Comparison of ENCODE assay signal across 14 cellular contexts in genomic region chr1:72438270-72438669, GRCh38.
"Had no signal": no experiment of that assay in that cellular context is flagged by ENCODE, and none has a peak within 500 bp of the region (broad histone marks: within the 10 kb centered on the region; RNA-seq: fewer than 3 reads in every experiment).

No MANE protein-coding gene starts in this region.

- H3K4me3 ChIP-seq: adrenal gland, right atrium auricular region, stomach had no signal

- H3K9me3 ChIP-seq: adrenal gland, right atrium auricular region, stomach had no signal

- H3K27ac ChIP-seq: adrenal gland, right atrium auricular region, stomach had no signal

- ATAC-seq: effector memory CD8-positive, alpha-beta T cell; natural killer cell treated with Interleukin-12 subunit alpha and Interleukin-12 subunit beta and Interleukin-15 and Interleukin-18, amount 100 ng/mL, for 72 hours; T-helper 17 cell had no signal

- H3K36me3 ChIP-seq: adrenal gland, right atrium auricular region, stomach had no signal

- H3K27me3 ChIP-seq: adrenal gland, right atrium auricular region, stomach had no signal

- H3K4me1 ChIP-seq: adrenal gland, right atrium auricular region, stomach had no signal

- DNase-seq: activated CD4-positive, alpha-beta memory T cell treated with anti-CD3 and anti-CD28 coated beads, Interleukin-2, amount 10 ng/mL, durations not matched to agents 7 days and 5 days; activated CD4-positive, alpha-beta T cell treated with anti-CD3 and anti-CD28 coated beads for 4 hours; activated naive CD4-positive, alpha-beta T cell treated with anti-CD3 and anti-CD28 coated beads, Interleukin-2, amount 50 U/mL, for 16 hours; activated T-cell treated with anti-CD3 and anti-CD28 coated beads, Interleukin-2, amount 50 U/mL, for 24 hours; adrenal gland; dermis blood vessel endothelial cell; effector memory CD8-positive, alpha-beta T cell; erythroblast; foreskin melanocyte; small intestine; stomach; T-helper 17 cell had no signal
